In genomic region chr6:6494677-6495076, GRCh38 we compare ENCODE assay signal across 8 cellular contexts.
A peak's percentile ranks its signal among the peaks of the same experiment; 100 is the strongest.
DNase-seq lines count a peak whose midpoint lies in the region; ATAC-seq lines count a peak whose summit lies in the region.

No MANE protein-coding gene starts in this region.

- no peak overlapping the region for H3K27ac ChIP-seq in SK-N-MC

- H3K9me3 Mint-ChIP-seq in stimulated activated effector memory CD8-positive, alpha-beta T cell treated with anti-CD3 and anti-CD28 coated beads, Interleukin-12 subunit alpha, Interleukin-12 subunit beta, amount 100 ng/mL, for 72 hours, result no peaks in the 10 kb centered on the region

- ATAC-seq in stimulated activated effector memory CD8-positive, alpha-beta T cell treated with anti-CD3 and anti-CD28 coated beads, Interleukin-12 subunit alpha, Interleukin-12 subunit beta, amount 100 ng/mL, for 72 hours, result peak; percentile 47
- no peak for ATAC-seq in GM18519 (IDR thresholded peaks at IDR 0.05; ENCODE audit: low FRiP score, unreplicated experiment)
- no peak for ATAC-seq in HG02938 (IDR thresholded peaks at IDR 0.05; ENCODE audit: unreplicated experiment)

- no peaks in the 10 kb centered on the region for H3K4me1 Mint-ChIP-seq in stimulated activated effector memory CD8-positive, alpha-beta T cell treated with anti-CD3 and anti-CD28 coated beads, Interleukin-12 subunit alpha, Interleukin-12 subunit beta, amount 100 ng/mL, for 72 hours

- peak overlapping the region; percentile 79 for H3K27ac Mint-ChIP-seq in stimulated activated effector memory CD8-positive, alpha-beta T cell treated with anti-CD3 and anti-CD28 coated beads, Interleukin-12 subunit alpha, Interleukin-12 subunit beta, amount 100 ng/mL, for 72 hours

- no peak overlapping the region for H3K9ac ChIP-seq in SK-N-MC (ENCODE audit: insufficient read length)

- H3K9me3 ChIP-seq in SK-N-MC (ENCODE audit: low read depth, low read length), result no peaks in the 10 kb centered on the region

- no peak overlapping the region for H3K4me3 Mint-ChIP-seq in stimulated activated effector memory CD8-positive, alpha-beta T cell treated with anti-CD3 and anti-CD28 coated beads, Interleukin-12 subunit alpha, Interleukin-12 subunit beta, amount 100 ng/mL, for 72 hours

- H3K36me3 Mint-ChIP-seq in stimulated activated effector memory CD8-positive, alpha-beta T cell treated with anti-CD3 and anti-CD28 coated beads, Interleukin-12 subunit alpha, Interleukin-12 subunit beta, amount 100 ng/mL, for 72 hours, result no peaks in the 10 kb centered on the region

- intact Hi-C loops in cardiac septum (cut with DNase I), result loop anchor here (10.0 kb wide), 1 partner anchor 440 kb away; no protein-coding TSS in a partner anchor

- H3K4me3 ChIP-seq in SK-N-MC, result no peak overlapping the region

- H3K36me3 ChIP-seq in SK-N-MC (ENCODE audit: insufficient read depth, low read length), result no peaks in the 10 kb centered on the region

- DNase-seq in activated T-cell treated with anti-CD3 and anti-CD28 coated beads for 48 hours (ENCODE audit: low read depth) (peak; percentile 14), HT-29 (ENCODE audit: low spot score) (peak; percentile 57), SK-N-MC (ENCODE audit: low read depth, low spot score) (peak; percentile 37), cardiac septum (ENCODE audit: low spot score) (peak; percentile 81)
- no peak for DNase-seq in activated T-cell treated with anti-CD3 and anti-CD28 coated beads, Interleukin-2, amount 50 U/mL, for 1 hour
- DNase-seq in stimulated activated effector memory CD8-positive, alpha-beta T cell treated with anti-CD3 and anti-CD28 coated beads, Interleukin-12 subunit alpha, Interleukin-12 subunit beta, amount 100 ng/mL, for 72 hours (ENCODE audit: low spot score in 2 of 2), result no peak

Comparison
In these comparisons a context has a peak if more than half of its experiments do, and no peak if none do; other contexts are left out.
1. DNase-seq: peak in activated T-cell treated with anti-CD3 and anti-CD28 coated beads for 48 hours (single experiment), HT-29 (single experiment), SK-N-MC (single experiment) and cardiac septum (single experiment); none in activated T-cell treated with anti-CD3 and anti-CD28 coated beads, Interleukin-2, amount 50 U/mL, for 1 hour (single experiment) and stimulated activated effector memory CD8-positive, alpha-beta T cell treated with anti-CD3 and anti-CD28 coated beads, Interleukin-12 subunit alpha, Interleukin-12 subunit beta, amount 100 ng/mL, for 72 hours (0 of 2).